Comparison of ENCODE assay signal across 15 cellular contexts in the genomic region with DNA sequence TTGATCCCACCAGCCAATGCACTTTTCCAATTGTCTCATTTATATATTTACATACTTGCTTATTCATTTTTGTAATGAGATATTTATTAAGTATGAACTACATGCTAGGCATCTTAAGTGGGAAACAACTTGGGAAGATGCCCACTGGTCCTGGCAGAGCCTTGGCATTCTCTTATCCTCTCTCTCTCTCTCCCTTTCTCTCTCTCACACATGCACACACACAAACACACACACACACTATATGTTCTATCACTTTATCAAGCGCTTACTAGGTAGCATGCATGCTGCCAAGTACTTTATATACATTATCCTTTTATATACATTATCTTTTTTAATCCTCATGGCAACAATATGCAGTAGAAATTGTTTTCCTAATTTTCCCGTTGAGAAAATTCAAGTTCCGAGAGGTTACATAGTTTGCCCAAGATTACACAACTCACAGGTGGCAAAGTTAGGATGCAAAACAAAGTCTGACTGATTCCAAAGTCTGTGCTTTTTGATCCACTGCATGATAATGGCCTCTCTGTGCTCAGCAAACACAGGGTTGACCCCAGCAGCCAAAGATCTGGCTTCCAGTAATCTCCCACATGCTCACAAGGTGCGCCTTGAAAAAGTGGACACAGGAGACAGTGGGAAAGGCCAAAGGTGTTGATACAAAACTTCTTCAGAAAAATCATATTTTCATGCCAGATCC.
DNase-seq lines count a peak whose midpoint lies in the region; ATAC-seq and TF ChIP-seq lines count a peak whose summit lies in the region.
"Had no signal": no experiment of that assay in that cellular context is flagged by ENCODE, and none has a peak within 500 bp of the region (broad histone marks: within the 10 kb centered on the region; RNA-seq: fewer than 3 reads in every experiment).

No MANE protein-coding gene starts in this region.

- DNase-seq in CD4-positive, CD25-positive, alpha-beta regulatory T cell = no peak
- DNase-seq in Caco-2 (peak; percentile 16 to 45), astrocyte of the hippocampus (ENCODE audit: low read depth, low spot score) (peak; percentile 12), hepatic stellate cell (ENCODE audit: low spot score) (no peak), MV-4-11 (lab: John Stamatoyannopoulos, UW) (no peak), glutamatergic neuron (no peak)
- DNase-seq: activated CD4-positive, alpha-beta T cell treated with anti-CD3 and anti-CD28 coated beads for 1 hour; Kasumi-1; NCI-H2171; T-helper 2 cell; testis had no signal

- no TSS peak for BruUV-seq in Caco-2 (replicated peaks; lab: Mats Ljungman, UMichigan)

- CTCF ChIA-PET in Caco-2 (lab: Charles Lee) = no interaction called here

- H3K27me3 ChIP-seq in CD4-positive, CD25-positive, alpha-beta regulatory T cell (ENCODE audit: control insufficient read depth, insufficient read depth, low read length) = peaks cover 1% of the 10 kb centered on the region
- H3K27me3 ChIP-seq in Caco-2 (replicated peaks; ENCODE audit: control insufficient read depth, insufficient read depth, low read length) = no peaks in the 10 kb centered on the region
- H3K27me3 ChIP-seq: gastroesophageal sphincter, testis had no signal

- no peaks in the 10 kb centered on the region for H3K36me3 ChIP-seq in CD4-positive, CD25-positive, alpha-beta regulatory T cell (ENCODE audit: control insufficient read depth, insufficient read depth, low read length)
- no peaks in the 10 kb centered on the region for H3K36me3 ChIP-seq in Caco-2 (ENCODE audit: control insufficient read depth, insufficient read depth, low read length)
- H3K36me3 ChIP-seq in mesodermal cell (ENCODE audit: control insufficient read depth, insufficient read depth, low read length) = no peaks in the 10 kb centered on the region
- H3K36me3 ChIP-seq: gastroesophageal sphincter had no signal

- no peak overlapping the region for H3K4me3 ChIP-seq in CD4-positive, CD25-positive, alpha-beta regulatory T cell (ENCODE audit: low read depth, low read length)
- no peak overlapping the region for H3K4me3 ChIP-seq in Caco-2 (ENCODE audit: low read depth, low read length)
- no peak overlapping the region for H3K4me3 ChIP-seq in mesodermal cell (ENCODE audit: extremely low read depth, insufficient read depth, low read length, poor library complexity, severe bottlenecking)
- H3K4me3 ChIP-seq: gastroesophageal sphincter, testis had no signal

- H3K9me3 Mint-ChIP-seq in CD4-positive, CD25-positive, alpha-beta regulatory T cell = no peaks in the 10 kb centered on the region
- H3K9me3 Mint-ChIP-seq in Caco-2 (ENCODE audit: unreplicated experiment) = no peaks in the 10 kb centered on the region
- peaks cover 3% of the 10 kb centered on the region for H3K9me3 Mint-ChIP-seq in glutamatergic neuron (ENCODE audit: unreplicated experiment)
- H3K9me3 Mint-ChIP-seq: nephron had no signal

- no peaks in the 10 kb centered on the region for H3K9me3 ChIP-seq in CD4-positive, CD25-positive, alpha-beta regulatory T cell (ENCODE audit: control insufficient read depth in 2 of 2, low read length in 2 of 2)
- H3K9me3 ChIP-seq in Caco-2 = no peaks in the 10 kb centered on the region
- H3K9me3 ChIP-seq in mesodermal cell (ENCODE audit: control insufficient read depth, low read length) = no peaks in the 10 kb centered on the region
- H3K9me3 ChIP-seq: gastroesophageal sphincter, testis had no signal

- ATAC-seq in CD4-positive, CD25-positive, alpha-beta regulatory T cell (ENCODE audit: low read depth in 2 of 2) = no peak
- ATAC-seq in HG03571 (IDR thresholded peaks at IDR 0.05; ENCODE audit: unreplicated experiment) = no peak

- peaks cover 4% of the 10 kb centered on the region for H3K27me3 Mint-ChIP-seq in CD4-positive, CD25-positive, alpha-beta regulatory T cell
- H3K27me3 Mint-ChIP-seq in Caco-2 (ENCODE audit: insufficient read depth, unreplicated experiment) (no peaks in the 10 kb centered on the region), glutamatergic neuron (ENCODE audit: unreplicated experiment) (no peaks in the 10 kb centered on the region)

- peaks cover 24% of the 10 kb centered on the region for H3K4me1 ChIP-seq in CD4-positive, CD25-positive, alpha-beta regulatory T cell (ENCODE audit: control insufficient read depth, insufficient read depth, low read length, poor library complexity, severe bottlenecking)
- H3K4me1 ChIP-seq in Caco-2 = peaks cover 8% of the 10 kb centered on the region; the same call in 1 of the 2 replicates
- H3K4me1 ChIP-seq in mesodermal cell (ENCODE audit: control insufficient read depth, insufficient read depth, low read length, poor library complexity, severe bottlenecking) = peaks cover 22% of the 10 kb centered on the region
- H3K4me1 ChIP-seq: testis had no signal

- TF ChIP-seq CTCF in Caco-2 (IDR thresholded peaks at IDR 0.05; ENCODE audit: insufficient read depth in 1 of 2, low read depth in 1 of 2, low read length in 1 of 2, severe bottlenecking in 1 of 2, unreplicated experiment in 1 of 2) (no peak), glutamatergic neuron (IDR thresholded peaks at IDR 0.05; ENCODE audit: partially characterized antibody, unreplicated experiment) (no peak)

- POLR2A ChIA-PET in Caco-2 (lab: Charles Lee) = no interaction called here

- peaks cover 23 to 41% (median 27%) of the 10 kb centered on the region in 4 donors for H3K4me1 Mint-ChIP-seq in CD4-positive, CD25-positive, alpha-beta regulatory T cell
- H3K4me1 Mint-ChIP-seq in Caco-2 (ENCODE audit: low read depth, unreplicated experiment) = peaks cover 13% of the 10 kb centered on the region
- peaks cover 2% of the 10 kb centered on the region for H3K4me1 Mint-ChIP-seq in glutamatergic neuron (ENCODE audit: low read depth, unreplicated experiment)

- no peaks in the 10 kb centered on the region for H3K36me3 Mint-ChIP-seq in CD4-positive, CD25-positive, alpha-beta regulatory T cell
- H3K36me3 Mint-ChIP-seq in Caco-2 (ENCODE audit: insufficient read depth, unreplicated experiment) = no peaks in the 10 kb centered on the region
- no peaks in the 10 kb centered on the region for H3K36me3 Mint-ChIP-seq in glutamatergic neuron (ENCODE audit: unreplicated experiment)

- 74 to 96% methylated on average over 2 to 3 of the region's 4 CpGs for WGBS in mesodermal cell (ENCODE audit: insufficient coverage in 2 of 2), 2 experiments

- peak overlapping the region in 1 of 3 donors; percentile 88 for H3K27ac Mint-ChIP-seq in CD4-positive, CD25-positive, alpha-beta regulatory T cell
- H3K27ac Mint-ChIP-seq in Caco-2 (ENCODE audit: unreplicated experiment) = no peak overlapping the region
- no peak overlapping the region for H3K27ac Mint-ChIP-seq in glutamatergic neuron (ENCODE audit: unreplicated experiment)

- H3K27ac ChIP-seq in CD4-positive, CD25-positive, alpha-beta regulatory T cell (ENCODE audit: insufficient read depth, low read length, poor library complexity, severe bottlenecking) = no peak overlapping the region
- peak overlapping the region; percentile 88 for H3K27ac ChIP-seq in mesodermal cell (ENCODE audit: low read depth, low read length, severe bottlenecking)
- H3K27ac ChIP-seq: testis had no signal

- intact Hi-C loops in Caco-2 (cut with micrococcal nuclease; ENCODE audit: unreplicated experiment) = no loop called here

- peak overlapping the region in 3 of 4 donors; percentile 8 to 74 (median 66) for H3K4me3 Mint-ChIP-seq in CD4-positive, CD25-positive, alpha-beta regulatory T cell
- H3K4me3 Mint-ChIP-seq in Caco-2 (ENCODE audit: unreplicated experiment) (no peak overlapping the region), glutamatergic neuron (ENCODE audit: unreplicated experiment) (no peak overlapping the region)
- H3K4me3 Mint-ChIP-seq: nephron had no signal

Comparison
In these comparisons a context has a peak if more than half of its experiments do, and no peak if none do; other contexts are left out.
1. DNase-seq: peak in Caco-2 (2 of 2) and astrocyte of the hippocampus (single experiment); none in CD4-positive, CD25-positive, alpha-beta regulatory T cell (0 of 3), hepatic stellate cell (single experiment), MV-4-11 (single experiment) and glutamatergic neuron (single experiment).
2. H3K4me3 Mint-ChIP-seq: peak in CD4-positive, CD25-positive, alpha-beta regulatory T cell (3 of 4); none in Caco-2 (single experiment) and glutamatergic neuron (single experiment).